ENCODE assay signal across 34 cellular contexts in the genomic region with DNA sequence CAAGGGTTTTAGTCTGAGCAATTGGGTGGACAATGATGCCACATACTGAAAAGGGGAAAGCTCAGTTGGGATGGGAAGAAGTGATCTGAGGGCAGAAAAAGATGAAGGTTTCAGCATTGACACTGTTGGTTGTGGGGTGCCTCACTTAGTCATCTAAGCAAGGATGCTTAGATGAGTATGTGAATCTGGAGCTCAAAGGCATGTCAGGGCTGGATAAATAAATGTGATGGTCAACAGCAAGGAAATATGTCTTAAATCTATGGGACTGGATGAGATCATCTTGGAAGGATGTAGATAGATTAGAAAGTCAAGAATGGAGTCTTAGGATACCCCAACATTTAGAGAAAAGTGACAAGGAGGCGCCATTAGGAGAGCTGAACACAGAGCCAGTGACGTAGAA.
"Had no signal": no experiment of that assay in that cellular context is flagged by ENCODE, and none has a peak within 500 bp of the region (broad histone marks: within the 10 kb centered on the region; RNA-seq: fewer than 3 reads in every experiment).

No MANE protein-coding gene starts in this region.

- H3K36me3 Mint-ChIP-seq: activated naive CD4-positive, alpha-beta T cell treated with anti-CD3 and anti-CD28 coated beads, Interleukin-2, amount 50 U/mL, for 72 hours had no signal

- H3K4me1 Mint-ChIP-seq: activated B cell treated with CpG ODN at 0.5 μM for 24 hours; central memory CD8-positive, alpha-beta T cell had no signal

- H3K4me1 ChIP-seq: body of pancreas had no signal

- DNase-seq: activated B cell treated with CpG ODN at 0.5 μM for 24 hours; activated CD4-positive, alpha-beta T cell treated with anti-CD3 and anti-CD28 coated beads for 4 hours; activated CD4-positive, alpha-beta T cell treated with anti-CD3 and anti-CD28 coated beads, Interleukin-2, amount 50 U/mL, for 48 hours; activated CD4-positive, CD25-positive, alpha-beta regulatory T cell treated with anti-CD3 and anti-CD28 coated beads, Interleukin-2, amount 50 U/mL, for 72 hours; activated CD8-positive, alpha-beta memory T cell treated with anti-CD3 and anti-CD28 coated beads, Interleukin-2, amount 50 U/mL, for 4 hours; activated gamma-delta T cell treated with Interleukin-2 at 50 U/mL for 16 hours; activated naive CD4-positive, alpha-beta T cell treated with anti-CD3 and anti-CD28 coated beads for 36 hours; activated T-cell treated with anti-CD3 and anti-CD28 coated beads for 4 hours; activated T-cell treated with anti-CD3 and anti-CD28 coated beads, Interleukin-2, amount 50 U/mL, for 4 hours; adrenal gland; body of pancreas; Karpas-422; NCI-H1105; NCI-H1436; NCI-H1694 treated with DMSO at 0.1 percent for 48 hours; NCI-H2029; NCI-H510A; NCI-H526; NCI-H748 treated with DMSO at 0.1 percent for 48 hours; NK-92 treated with Interleukin-12 subunit alpha and Interleukin-12 subunit beta, amount 100 ng/mL, for 24 hours; PC-3; SIG-M5; T-helper 1 cell; T-helper 2 cell; T-helper 9 cell had no signal

- H3K4me3 ChIP-seq: adrenal gland, body of pancreas, cardiac muscle cell had no signal

- H3K9me3 Mint-ChIP-seq: activated naive CD4-positive, alpha-beta T cell treated with anti-CD3 and anti-CD28 coated beads for 36 hours; activated naive CD4-positive, alpha-beta T cell treated with anti-CD3 and anti-CD28 coated beads, Interleukin-2, amount 50 U/mL, for 72 hours; activated T-cell treated with anti-CD3 and anti-CD28 coated beads, Interleukin-2, amount 50 U/mL, for 4 hours; activated T-helper 1 cell treated with anti-CD3 and anti-CD28 coated beads, Interleukin-12 subunit alpha, Interleukin-12 subunit beta, Interleukin-2, Interleukin-4 antibody, amounts not matched to agents 30 ng/mL and 10 ng/mL and 1 ng/mL, durations not matched to agents 14 hours and 24 hours and 36 hours; central memory CD8-positive, alpha-beta T cell had no signal

- H3K36me3 ChIP-seq: adrenal gland, cardiac muscle cell had no signal

- H3K4me3 Mint-ChIP-seq: activated B cell treated with CpG ODN at 0.5 μM for 24 hours; activated naive CD4-positive, alpha-beta T cell treated with anti-CD3 and anti-CD28 coated beads for 36 hours; activated T-cell treated with anti-CD3 and anti-CD28 coated beads, Interleukin-2, amount 50 U/mL, for 4 hours; activated T-helper 1 cell treated with anti-CD3 and anti-CD28 coated beads, Interleukin-12 subunit alpha, Interleukin-12 subunit beta, Interleukin-2, Interleukin-4 antibody, amounts not matched to agents 30 ng/mL and 10 ng/mL and 1 ng/mL, durations not matched to agents 14 hours and 24 hours and 36 hours; central memory CD8-positive, alpha-beta T cell had no signal

- ATAC-seq: activated naive CD4-positive, alpha-beta T cell treated with anti-CD3 and anti-CD28 coated beads, Interleukin-2, amount 50 U/mL, for 72 hours; activated T-cell treated with anti-CD3 and anti-CD28 coated beads, Interleukin-2, amount 50 U/mL, for 4 hours; body of pancreas; PC-3; Right ventricle myocardium inferior; SK-N-SH treated with all-trans-retinoic acid at 6 μM for 48 hours had no signal

- H3K27ac ChIP-seq: adrenal gland, body of pancreas, cardiac muscle cell, RWPE1, VCaP had no signal

- H3K27me3 ChIP-seq: adrenal gland, body of pancreas, cardiac muscle cell had no signal

- FAIRE-seq: RCC 7860 had no signal

- H3K27me3 Mint-ChIP-seq: activated B cell treated with CpG ODN at 0.5 μM for 24 hours had no signal

- H3K9me3 ChIP-seq: adrenal gland, body of pancreas had no signal

- H3K27ac Mint-ChIP-seq: activated B cell treated with CpG ODN at 0.5 μM for 24 hours; activated naive CD4-positive, alpha-beta T cell treated with anti-CD3 and anti-CD28 coated beads for 36 hours; activated naive CD4-positive, alpha-beta T cell treated with anti-CD3 and anti-CD28 coated beads, Interleukin-2, amount 50 U/mL, for 72 hours; activated T-helper 1 cell treated with anti-CD3 and anti-CD28 coated beads, Interleukin-12 subunit alpha, Interleukin-12 subunit beta, Interleukin-2, Interleukin-4 antibody, amounts not matched to agents 30 ng/mL and 10 ng/mL and 1 ng/mL, durations not matched to agents 14 hours and 24 hours and 36 hours had no signal
